In genomic region chr4:8099981-8100464, GRCh38 we compare ENCODE assay signal across 2 cellular contexts.
TF ChIP-seq lines count a peak whose summit lies in the region.

No MANE protein-coding gene starts in this region.

TF ChIP-seq in H1, 55 proteins besides CTCF, POLR2A, EP300 and RAD21:
- TF ChIP-seq SIN3A (conservative IDR thresholded peaks at IDR 0.05 in 1 of 2, IDR thresholded peaks at IDR 0.05 in 1 of 2; ENCODE audit: low read depth in 1 of 2, low read length in 2 of 2) (no peak), RFX5 (IDR thresholded peaks at IDR 0.05; ENCODE audit: borderline replicate concordance, low read depth, low read length) (no peak), KDM1A (IDR thresholded peaks at IDR 0.05; ENCODE audit: borderline replicate concordance, low read length) (peak; percentile 40; the same call in 1 of the 2 replicates)

TF ChIP-seq in HepG2, 621 proteins besides CTCF, POLR2A, EP300 and RAD21:
- TF ChIP-seq ZMYM3 (CRISPR knock-in tag; IDR thresholded peaks at IDR 0.05), result peak; percentile 49; the same call in 1 of the 2 replicates
- TF ChIP-seq ZNF749 (CRISPR knock-in tag; IDR thresholded peaks at IDR 0.05; ENCODE audit: borderline replicate concordance), result no peak
- TF ChIP-seq ZNF768 (CRISPR knock-in tag; IDR thresholded peaks at IDR 0.05), result peak; percentile 80; the same call in 1 of the 2 replicates
- no peak for TF ChIP-seq ZFP36L1 (CRISPR knock-in tag; IDR thresholded peaks at IDR 0.05)
- no peak for TF ChIP-seq ZFYVE20 (CRISPR knock-in tag; IDR thresholded peaks at IDR 0.05; ENCODE audit: borderline replicate concordance, low read depth)
